Comparison of ENCODE assay signal across 8 cellular contexts in the genomic region with DNA sequence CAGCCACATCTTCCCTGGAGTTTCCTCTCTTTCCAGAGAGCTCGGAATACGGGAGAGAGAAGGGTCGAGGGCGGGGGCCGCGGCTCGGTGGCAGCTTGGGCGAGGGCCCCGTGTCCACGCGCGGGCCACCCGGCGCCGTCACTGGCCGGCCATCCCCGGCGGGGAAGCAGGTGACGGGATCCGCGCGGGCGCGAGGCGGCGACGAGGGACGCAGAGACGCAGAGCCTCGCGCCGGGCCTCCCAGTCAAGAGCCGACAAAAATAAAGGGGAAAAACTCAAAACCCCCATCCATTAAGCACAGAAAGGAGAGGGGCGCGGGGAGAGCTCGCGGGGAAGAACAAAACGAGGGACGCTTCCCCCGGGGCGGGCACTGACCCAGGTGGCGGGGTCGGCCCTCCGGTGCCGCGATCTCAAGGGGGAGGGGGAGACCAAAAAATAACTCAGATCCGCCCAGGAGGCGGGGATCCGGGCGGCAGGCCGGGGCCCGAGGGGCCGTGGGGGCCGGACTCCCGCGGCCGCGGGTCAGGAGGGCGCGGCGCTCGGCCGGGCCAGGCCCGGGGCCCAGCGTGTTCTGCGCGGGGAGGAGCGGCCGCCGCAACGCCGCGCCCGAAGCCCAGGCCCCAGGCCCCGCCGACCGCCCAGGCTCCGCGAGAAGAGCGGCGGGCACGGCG. TPM values are rescaled to one million over a fixed set of nuclear protein-coding genes. Genes with fewer than 3 reads are reported as not detected.
DNase-seq lines count a peak whose midpoint lies in the region; ATAC-seq and TF ChIP-seq lines count a peak whose summit lies in the region.

No MANE protein-coding gene starts in this region.

- peaks cover 25% of the 10 kb centered on the region for H3K27me3 Mint-ChIP-seq in WTC11 (ENCODE audit: low read depth)

- H3K27ac ChIP-seq in left lung: peak overlapping the region; percentile 99

- peaks cover 0 to 20% of the 10 kb centered on the region in 2 donors for H3K36me3 ChIP-seq in left lung

- intact Hi-C loops in left lung (cut with DNase I): no loop called here

- peaks cover 20% of the 10 kb centered on the region for H3K4me1 Mint-ChIP-seq in WTC11

- no peaks in the 10 kb centered on the region for H3K9me3 ChIP-seq in left lung

- no peaks in the 10 kb centered on the region for H3K27me3 ChIP-seq in left lung

- no peaks in the 10 kb centered on the region for H3K9me3 Mint-ChIP-seq in WTC11

- POLR2A ChIA-PET in WTC11 (lab: Charles Lee): interaction anchor here (0.5 to 1.1 kb wide), 4 partner anchors 60 to 182 kb away, joined by 3 read pairs; a partner anchor contains a TSS

- peak overlapping the region; percentile 77 to 86 for H3K4me3 ChIP-seq in left lung

- CTCF ChIA-PET in WTC11 (lab: Charles Lee): interaction anchor here (0.8 kb wide), 1 partner anchor 182 kb away, joined by 3 read pairs; a partner anchor contains a TSS

- H3K36me3 Mint-ChIP-seq in WTC11: no peaks in the 10 kb centered on the region

- peak overlapping the region; percentile 79; the same call in 1 of the 2 replicates for H3K27ac Mint-ChIP-seq in WTC11

- H3K4me3 Mint-ChIP-seq in WTC11: peak overlapping the region; percentile 94

- DNase-seq in GM03348 (ENCODE audit: low spot score) (peak; percentile 88), HuH-7 (ENCODE audit: low spot score) (peak; percentile 56), WTC11 (ENCODE audit: low spot score) (peak; percentile 31), left lung (peak; percentile 69 to 94), DMS153 (lab: John Stamatoyannopoulos, UW) (no peak)
- DNase-seq in central memory CD4-positive, alpha-beta T cell: peak; percentile 40
- peak; percentile 37 to 42 for DNase-seq in stimulated activated CD4-positive, alpha-beta T cell treated with anti-CD3 and anti-CD28 coated beads, Interleukin-2, amount 100 ng/mL, for 48 hours

- H3K4me1 ChIP-seq in left lung: peaks cover 0 to 43% of the 10 kb centered on the region in 2 donors

- TF ChIP-seq CTCF in WTC11 (IDR thresholded peaks at IDR 0.05): no peak
- TF ChIP-seq CTCF in left lung (IDR thresholded peaks at IDR 0.05): no peak

- ATAC-seq in GM21576 (IDR thresholded peaks at IDR 0.05; ENCODE audit: unreplicated experiment) (peak; percentile 34), WTC11 (no peak; the same call in none of the 2 replicates), left lung (peak; percentile 71)

TF ChIP-seq in WTC11, 78 proteins besides CTCF, POLR2A, EP300 and RAD21:
- TF ChIP-seq MYBL2 (CRISPR knock-in tag; IDR thresholded peaks at IDR 0.05): no peak
- TF ChIP-seq ATF1 (CRISPR knock-in tag; IDR thresholded peaks at IDR 0.05): no peak
- no peak for TF ChIP-seq SOX15 (CRISPR knock-in tag; IDR thresholded peaks at IDR 0.05)
- TF ChIP-seq ZNF671 (CRISPR knock-in tag; IDR thresholded peaks at IDR 0.05): no peak
- no peak for TF ChIP-seq TEAD1 (CRISPR knock-in tag; IDR thresholded peaks at IDR 0.05)
- TF ChIP-seq, protein P1, sequence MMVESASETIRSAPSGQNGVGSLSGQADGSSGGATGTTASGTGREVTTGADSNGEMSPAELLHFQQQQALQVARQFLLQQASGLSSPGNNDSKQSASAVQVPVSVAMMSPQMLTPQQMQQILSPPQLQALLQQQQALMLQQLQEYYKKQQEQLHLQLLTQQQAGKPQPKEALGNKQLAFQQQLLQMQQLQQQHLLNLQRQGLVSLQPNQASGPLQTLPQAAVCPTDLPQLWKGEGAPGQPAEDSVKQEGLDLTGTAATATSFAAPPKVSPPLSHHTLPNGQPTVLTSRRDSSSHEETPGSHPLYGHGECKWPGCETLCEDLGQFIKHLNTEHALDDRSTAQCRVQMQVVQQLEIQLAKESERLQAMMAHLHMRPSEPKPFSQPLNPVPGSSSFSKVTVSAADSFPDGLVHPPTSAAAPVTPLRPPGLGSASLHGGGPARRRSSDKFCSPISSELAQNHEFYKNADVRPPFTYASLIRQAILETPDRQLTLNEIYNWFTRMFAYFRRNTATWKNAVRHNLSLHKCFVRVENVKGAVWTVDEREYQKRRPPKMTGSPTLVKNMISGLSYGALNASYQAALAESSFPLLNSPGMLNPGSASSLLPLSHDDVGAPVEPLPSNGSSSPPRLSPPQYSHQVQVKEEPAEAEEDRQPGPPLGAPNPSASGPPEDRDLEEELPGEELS (CRISPR knock-in tag; IDR thresholded peaks at IDR 0.05): no peak
- TF ChIP-seq, protein P2, sequence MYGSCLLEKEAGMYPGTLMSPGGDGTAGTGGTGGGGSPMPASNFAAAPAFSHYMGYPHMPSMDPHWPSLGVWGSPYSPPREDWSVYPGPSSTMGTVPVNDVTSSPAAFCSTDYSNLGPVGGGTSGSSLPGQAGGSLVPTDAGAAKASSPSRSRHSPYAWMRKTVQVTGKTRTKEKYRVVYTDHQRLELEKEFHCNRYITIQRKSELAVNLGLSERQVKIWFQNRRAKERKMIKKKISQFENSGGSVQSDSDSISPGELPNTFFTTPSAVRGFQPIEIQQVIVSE (CRISPR knock-in tag; IDR thresholded peaks at IDR 0.05; ENCODE audit: borderline replicate concordance): no peak
TF ChIP-seq in WTC11: peak in this region for 0.

RNA-seq across cellular contexts. Expression of a gene that starts 0.7 kb away (rescaled TPM):
- total RNA-seq in WTC11 (2021) (6.8 to 9.0 TPM (median 8.0 TPM) in 3 replicates), left lung (10 to 100 TPM; 21.6 to 27.4 TPM)

RNA-seq across cellular contexts. Expression of a gene that starts 59.8 kb away (rescaled TPM):
- 21.3 to 22.7 TPM (median 22.7 TPM) in 3 replicates for total RNA-seq in WTC11 (2021)
- total RNA-seq in left lung: 100 to 1,000 TPM; 117 to 134 TPM
